ENCODE assay signal across 8 cellular contexts in the genomic region with DNA sequence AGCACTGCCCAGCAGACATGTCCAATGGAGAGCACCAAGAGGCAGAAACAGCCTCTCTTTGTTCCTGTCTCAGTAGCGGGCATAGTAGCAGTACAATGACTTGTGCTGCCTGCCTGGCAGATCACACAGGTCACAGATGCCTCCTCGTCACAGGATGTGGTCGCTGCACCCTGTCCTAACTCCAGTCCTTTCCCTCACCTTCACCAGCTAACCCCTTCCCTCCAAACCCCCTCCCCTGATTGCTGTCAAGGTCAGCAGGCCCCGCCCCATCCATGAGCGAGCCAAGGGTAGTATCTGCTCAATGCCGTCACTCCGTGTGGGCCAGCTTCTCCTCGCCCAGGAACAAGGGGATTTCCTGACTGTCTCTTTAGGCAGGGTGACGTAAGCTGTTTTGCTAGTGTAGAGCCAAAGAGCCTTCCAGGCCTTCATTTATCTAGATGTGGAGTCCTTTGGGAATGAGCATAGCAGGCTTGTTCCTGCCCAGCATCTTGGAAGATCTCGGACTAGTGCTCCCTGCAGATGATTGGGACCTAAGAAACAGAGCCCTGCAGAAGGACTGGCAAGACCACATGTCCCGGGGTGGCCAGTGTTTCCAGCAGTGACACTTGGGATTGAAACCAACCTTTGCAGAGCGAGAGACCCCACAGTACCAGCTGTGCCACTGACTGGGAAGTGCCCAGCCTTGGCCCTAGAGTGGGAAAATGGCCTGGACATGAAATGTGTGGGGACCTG.
A peak's percentile ranks its signal among the peaks of the same experiment; 100 is the strongest.
DNase-seq lines count a peak whose midpoint lies in the region; FAIRE-seq and TF ChIP-seq lines count a peak whose summit lies in the region.

No MANE protein-coding gene starts in this region.

- intact Hi-C loops in lower leg skin (cut with DNase I; ENCODE audit: low total_unique reads): no loop called here

- H3K4me1 Mint-ChIP-seq in immature natural killer cell: peaks cover 85 to 96% of the 10 kb centered on the region in 2 donors
- peaks cover 51% of the 10 kb centered on the region for H3K4me1 Mint-ChIP-seq in nephron progenitor cell

- H3K36me3 Mint-ChIP-seq in immature natural killer cell (no peaks in the 10 kb centered on the region), nephron progenitor cell (ENCODE audit: low read depth) (no peaks in the 10 kb centered on the region)

- H3K27me3 Mint-ChIP-seq in immature natural killer cell (ENCODE audit: low read depth in 3 of 3): peaks cover 9 to 23% (median 19%) of the 10 kb centered on the region in 3 donors
- H3K27me3 Mint-ChIP-seq in nephron progenitor cell (ENCODE audit: low read depth, poor library complexity): peaks cover 44% of the 10 kb centered on the region

- no peaks in the 10 kb centered on the region for H3K9me3 Mint-ChIP-seq in immature natural killer cell
- no peaks in the 10 kb centered on the region for H3K9me3 Mint-ChIP-seq in nephron progenitor cell

- 24 to 27% methylated on average over 12 of the region's 12 CpGs for WGBS in lower leg skin, 2 donors

- no peak overlapping the region for H3K4me3 ChIP-seq in lower leg skin (ENCODE audit: low read depth, poor library complexity, severe bottlenecking)

- H3K4me3 Mint-ChIP-seq in immature natural killer cell (peak overlapping the region; percentile 86 to 96 (median 90)), nephron progenitor cell (no peak overlapping the region)

- TF ChIP-seq CTCF in lower leg skin (IDR thresholded peaks at IDR 0.05) (no peak), nephron progenitor cell (IDR thresholded peaks at IDR 0.05) (no peak)

- FAIRE-seq in GM19239 (lab: Jason Lieb, UNC): peak; percentile 82

- no peak for TF ChIP-seq POLR2A in lower leg skin (IDR thresholded peaks at IDR 0.05)

- peak; percentile 50 for DNase-seq in GM19239 (ENCODE audit: insufficient read length, low spot score)
- DNase-seq in T-helper 1 cell: peak; percentile 79 to 94 (median 85)
- DNase-seq in activated naive CD8-positive, alpha-beta T cell treated with anti-CD3 and anti-CD28 coated beads, Interleukin-2, amount 50 U/mL, for 16 hours (ENCODE audit: low read depth, low spot score): peak; percentile 14
- DNase-seq in immature natural killer cell: peak; percentile 95 to 97 (median 95)
- peak; percentile 37 to 64 (median 57) for DNase-seq in stimulated activated CD4-positive, alpha-beta T cell treated with anti-CD3 and anti-CD28 coated beads, TNF-alpha, amount 100 ng/mL, for 48 hours (ENCODE audit: low read depth in 3 of 3)
- no peak for DNase-seq in lower leg skin (ENCODE audit: low spot score in 2 of 2)
- no peak for DNase-seq in NCI-H82 treated with DMSO at 0.1 percent for 48 hours (lab: John Stamatoyannopoulos, UW; ENCODE audit: unreplicated experiment)
- no peak for DNase-seq in nephron progenitor cell

- peak overlapping the region; percentile 96 to 100 (median 99) for H3K27ac Mint-ChIP-seq in immature natural killer cell
- no peak overlapping the region for H3K27ac Mint-ChIP-seq in nephron progenitor cell

Comparison
In these comparisons a context has a peak if more than half of its experiments do, and no peak if none do; other contexts are left out.
1. DNase-seq: peak in GM19239 (single experiment), T-helper 1 cell (5 of 5), activated naive CD8-positive, alpha-beta T cell treated with anti-CD3 and anti-CD28 coated beads, Interleukin-2, amount 50 U/mL, for 16 hours (single experiment), immature natural killer cell (3 of 3) and stimulated activated CD4-positive, alpha-beta T cell treated with anti-CD3 and anti-CD28 coated beads, TNF-alpha, amount 100 ng/mL, for 48 hours (3 of 3); none in lower leg skin (0 of 2), NCI-H82 treated with DMSO at 0.1 percent for 48 hours (single experiment) and nephron progenitor cell (single experiment).